ENCODE assay signal across 12 cellular contexts in genomic region chr9:137121927-137122803, GRCh38. TPM values are rescaled to one million over a fixed set of nuclear protein-coding genes. Genes with fewer than 3 reads are reported as not detected.
DNase-seq lines count a peak whose midpoint lies in the region; ATAC-seq and TF ChIP-seq lines count a peak whose summit lies in the region.
"Not testable (repeated sequence)": the region's sequence is repeated elsewhere in the genome, so short reads cannot be mapped to it uniquely, and the experiment has no call there.
"Had no signal": no experiment of that assay in that cellular context is flagged by ENCODE, and none has a peak within 500 bp of the region (broad histone marks: within the 10 kb centered on the region; RNA-seq: fewer than 3 reads in every experiment).

No MANE protein-coding gene starts in this region.

- TF ChIP-seq CTCF in HCT116 (IDR thresholded peaks at IDR 0.05 in 2 of 3, conservative IDR thresholded peaks at IDR 0.05 in 1 of 3; ENCODE audit: borderline replicate concordance in 1 of 3, insufficient read depth in 1 of 3, low read depth in 2 of 3, low read length in 2 of 3); OCI-LY1 (IDR thresholded peaks at IDR 0.05; ENCODE audit: low read length); hepatocyte (IDR thresholded peaks at IDR 0.05; ENCODE audit: poor library complexity); neural progenitor cell (IDR thresholded peaks at IDR 0.05): not testable (repeated sequence)

- not testable (repeated sequence) for BruUV-seq in HCT116 (replicated peaks; lab: Mats Ljungman, UMichigan)

- H3K79me2 ChIP-seq in HCT116 (ENCODE audit: insufficient read depth, low read length); OCI-LY1 (ENCODE audit: insufficient read depth, low read length); neural progenitor cell (ENCODE audit: low read depth): not testable (repeated sequence)
- peaks cover 37% of the 10 kb centered on the region for H3K79me2 ChIP-seq in hepatocyte

- not testable (repeated sequence) for H3F3A ChIP-seq in OCI-LY1 (ENCODE audit: insufficient read depth, low read length)
- peaks cover 11% of the 10 kb centered on the region for H3F3A ChIP-seq in neural progenitor cell (ENCODE audit: low read depth)

- H3K9me3 ChIP-seq in BLaER1 treated with 17β-estradiol and CSF1 and Interleukin-3, amounts not matched to agents 10 nM and 100 nM (replicated peaks in 1 of 11); HCT116 (ENCODE audit: control insufficient read depth in 1 of 2, insufficient read depth in 1 of 2, low read depth in 1 of 2, low read length in 2 of 2); OCI-LY1 (ENCODE audit: low read length); T-helper 17 cell (ENCODE audit: control insufficient read depth, low read length, poor library complexity, severe bottlenecking); hepatocyte (ENCODE audit: low read depth); neural progenitor cell (ENCODE audit: low read depth): not testable (repeated sequence)

- peak overlapping the region; percentile 55 to 92 (median 80) for H3K4me2 ChIP-seq in BLaER1 treated with 17β-estradiol and CSF1 and Interleukin-3, amounts not matched to agents 10 nM and 100 nM
- peak overlapping the region; percentile 48 for H3K4me2 ChIP-seq in HCT116 (ENCODE audit: low read length)
- H3K4me2 ChIP-seq in OCI-LY1 (ENCODE audit: low read length): peak overlapping the region; percentile 48
- peak overlapping the region; percentile 68 for H3K4me2 ChIP-seq in hepatocyte
- H3K4me2 ChIP-seq in neural progenitor cell: not testable (repeated sequence)

- H3K27me3 ChIP-seq in BLaER1 treated with 17β-estradiol and CSF1 and Interleukin-3, amounts not matched to agents 10 nM and 100 nM; HCT116 (ENCODE audit: insufficient read depth, low read length); OCI-LY1 (ENCODE audit: insufficient read depth, low read length); hepatocyte; neural progenitor cell: not testable (repeated sequence)

- POLR2A ChIA-PET in HCT116 (lab: Charles Lee): not testable (repeated sequence)

- not testable (repeated sequence) for TF ChIP-seq RAD21 in HCT116 (IDR thresholded peaks at IDR 0.05; ENCODE audit: low read depth)

- ATAC-seq in HCT116: peak; percentile 74
- ATAC-seq in T-helper 17 cell; activated T-helper 17 cell treated with anti-CD3 and anti-CD28 coated beads, Interleukin-2, amount 50 U/mL, for 72 hours (replicated peaks): not testable (repeated sequence)

- peaks cover 0 to 16% (median 0%) of the 10 kb centered on the region in 11 experiments; a peak in 4 of 22 replicates for H4K20me1 ChIP-seq in BLaER1 treated with 17β-estradiol and CSF1 and Interleukin-3, amounts not matched to agents 10 nM and 100 nM
- H4K20me1 ChIP-seq in HCT116 (ENCODE audit: insufficient read depth); OCI-LY1 (ENCODE audit: insufficient read depth, low read length); hepatocyte (ENCODE audit: insufficient read depth, poor library complexity, severe bottlenecking): not testable (repeated sequence)
- peaks cover 12% of the 10 kb centered on the region for H4K20me1 ChIP-seq in neural progenitor cell (ENCODE audit: low read depth)

- RAD21 ChIA-PET in HCT116 (lab: Charles Lee; ENCODE audit: low non-redundant PET in 1 of 2, low total read pairs in 2 of 2, uncharacterized antibody in 2 of 2, unreplicated experiment in 2 of 2): not testable (repeated sequence)

- H3K4me3 ChIP-seq in BLaER1 treated with 17β-estradiol and CSF1 and Interleukin-3, amounts not matched to agents 10 nM and 100 nM: peak overlapping the region in 7 of 10 experiments; percentile 4 to 46 (median 36); a peak in 10 of 20 replicates
- not testable (repeated sequence) for H3K4me3 ChIP-seq in HCT116 (replicated peaks in 1 of 2; ENCODE audit: low read depth in 1 of 2, low read length in 2 of 2); hepatocyte; neural progenitor cell
- peak overlapping the region; percentile 2 for H3K4me3 ChIP-seq in OCI-LY1 (ENCODE audit: low read depth, low read length, poor library complexity, severe bottlenecking)

- not testable (repeated sequence) for H3K36me3 ChIP-seq in BLaER1 treated with 17β-estradiol and CSF1 and Interleukin-3, amounts not matched to agents 10 nM and 100 nM; HCT116 (ENCODE audit: control insufficient read depth in 1 of 2, insufficient read depth in 2 of 2, low read length in 2 of 2); OCI-LY1 (ENCODE audit: insufficient read depth, low read length); hepatocyte (replicated peaks; ENCODE audit: insufficient read depth, low read depth); neural progenitor cell

- H3K9me3 Mint-ChIP-seq in activated T-helper 17 cell treated with anti-CD3 and anti-CD28 coated beads, Interleukin-2, amount 50 U/mL, for 72 hours; neural progenitor cell; stimulated activated naive CD8-positive, alpha-beta T cell treated with anti-CD3 and anti-CD28 coated beads, Interleukin-15, Interleukin-2, amounts not matched to agents 100 ng/mL and 50 ng/mL, for 24 hours: not testable (repeated sequence)

- CTCF ChIA-PET in HCT116 (lab: Charles Lee): interaction anchor here (1.0 to 1.3 kb wide), 2 partner anchors 105 to 114 kb away, joined by 3 to 7 read pairs; partner anchors contain the start of gene RNF224

- 77% methylated on average over 20 of the region's 25 CpGs for WGBS in hepatocyte (ENCODE audit: low lambda C conversion rate, missing lambda C conversion rate)

- peak overlapping the region; percentile 78 for H3K27ac Mint-ChIP-seq in T-helper 17 cell
- not testable (repeated sequence) for H3K27ac Mint-ChIP-seq in activated T-helper 17 cell treated with anti-CD3 and anti-CD28 coated beads, Interleukin-2, amount 50 U/mL, for 72 hours; neural progenitor cell; stimulated activated naive CD8-positive, alpha-beta T cell treated with anti-CD3 and anti-CD28 coated beads, Interleukin-15, Interleukin-2, amounts not matched to agents 100 ng/mL and 50 ng/mL, for 24 hours

- H3K36me3 Mint-ChIP-seq in T-helper 17 cell (ENCODE audit: low read depth); activated T-helper 17 cell treated with anti-CD3 and anti-CD28 coated beads, Interleukin-2, amount 50 U/mL, for 72 hours (ENCODE audit: low read depth); neural progenitor cell; stimulated activated naive CD8-positive, alpha-beta T cell treated with anti-CD3 and anti-CD28 coated beads, Interleukin-15, Interleukin-2, amounts not matched to agents 100 ng/mL and 50 ng/mL, for 24 hours (ENCODE audit: low read depth): not testable (repeated sequence)

- not testable (repeated sequence) for H3K4me3 Mint-ChIP-seq in T-helper 17 cell
- H3K4me3 Mint-ChIP-seq in activated T-helper 17 cell treated with anti-CD3 and anti-CD28 coated beads, Interleukin-2, amount 50 U/mL, for 72 hours: peak overlapping the region; percentile 4
- H3K4me3 Mint-ChIP-seq in neural progenitor cell: peak overlapping the region; percentile 55
- peak overlapping the region; percentile 7 for H3K4me3 Mint-ChIP-seq in stimulated activated naive CD8-positive, alpha-beta T cell treated with anti-CD3 and anti-CD28 coated beads, Interleukin-15, Interleukin-2, amounts not matched to agents 100 ng/mL and 50 ng/mL, for 24 hours

- intact Hi-C loops in HCT116 (cut with micrococcal nuclease): loop anchor here (1.0 kb wide), 1 partner anchor 105 kb away; the partner anchor contains the start of gene RNF224

- not testable (repeated sequence) for TF ChIP-seq POLR2A in HCT116 (IDR thresholded peaks at IDR 0.05; ENCODE audit: borderline replicate concordance, extremely low read depth, insufficient read depth, insufficient read length)

- DNase-seq in HCT116 (ENCODE audit: low read depth, low spot score); T-helper 17 cell; hepatocyte (ENCODE audit: low spot score); neural progenitor cell (ENCODE audit: low spot score): not testable (repeated sequence)

- H2AFZ ChIP-seq in HCT116 (ENCODE audit: low read depth, low read length, poor library complexity, severe bottlenecking); OCI-LY1 (ENCODE audit: low read length); hepatocyte; neural progenitor cell (replicated peaks): not testable (repeated sequence)

- peaks cover 18% of the 10 kb centered on the region for H3K4me1 Mint-ChIP-seq in T-helper 17 cell
- H3K4me1 Mint-ChIP-seq in activated T-helper 17 cell treated with anti-CD3 and anti-CD28 coated beads, Interleukin-2, amount 50 U/mL, for 72 hours: peaks cover 16% of the 10 kb centered on the region
- H3K4me1 Mint-ChIP-seq in neural progenitor cell: peaks cover 15% of the 10 kb centered on the region
- peaks cover 36% of the 10 kb centered on the region for H3K4me1 Mint-ChIP-seq in stimulated activated naive CD8-positive, alpha-beta T cell treated with anti-CD3 and anti-CD28 coated beads, Interleukin-15, Interleukin-2, amounts not matched to agents 100 ng/mL and 50 ng/mL, for 24 hours (ENCODE audit: low read depth)

- peak overlapping the region in 7 of 11 experiments; percentile 27 to 66 (median 41); a peak in 8 of 22 replicates for H3K9ac ChIP-seq in BLaER1 treated with 17β-estradiol and CSF1 and Interleukin-3, amounts not matched to agents 10 nM and 100 nM
- H3K9ac ChIP-seq in HCT116 (ENCODE audit: low read length); OCI-LY1 (ENCODE audit: low read length); neural progenitor cell: not testable (repeated sequence)

- peak overlapping the region in 7 of 11 experiments; percentile 10 to 74 (median 59); a peak in 12 of 22 replicates for H3K27ac ChIP-seq in BLaER1 treated with 17β-estradiol and CSF1 and Interleukin-3, amounts not matched to agents 10 nM and 100 nM
- H3K27ac ChIP-seq in HCT116 (ENCODE audit: low read depth, low read length) (peak overlapping the region; percentile 43; the same call in 1 of the 2 replicates), OCI-LY1 (ENCODE audit: low read depth, low read length, poor library complexity, severe bottlenecking) (peak overlapping the region; percentile 85)
- not testable (repeated sequence) for H3K27ac ChIP-seq in hepatocyte, neural progenitor cell

- peaks cover 32 to 92% (median 84%) of the 10 kb centered on the region in 10 experiments for H3K4me1 ChIP-seq in BLaER1 treated with 17β-estradiol and CSF1 and Interleukin-3, amounts not matched to agents 10 nM and 100 nM
- peaks cover 10 to 37% of the 10 kb centered on the region in 2 experiments for H3K4me1 ChIP-seq in HCT116 (ENCODE audit: control insufficient read depth in 1 of 2, insufficient read depth in 2 of 2, low read length in 2 of 2)
- H3K4me1 ChIP-seq in OCI-LY1 (ENCODE audit: insufficient read depth, low read length, severe bottlenecking): peaks cover 51% of the 10 kb centered on the region
- H3K4me1 ChIP-seq in hepatocyte (ENCODE audit: insufficient read depth): peaks cover 13% of the 10 kb centered on the region
- H3K4me1 ChIP-seq in neural progenitor cell: not testable (repeated sequence)

- not testable (repeated sequence) for H3K27me3 Mint-ChIP-seq in T-helper 17 cell; activated T-helper 17 cell treated with anti-CD3 and anti-CD28 coated beads, Interleukin-2, amount 50 U/mL, for 72 hours; neural progenitor cell (ENCODE audit: insufficient read depth, low read depth); stimulated activated naive CD8-positive, alpha-beta T cell treated with anti-CD3 and anti-CD28 coated beads, Interleukin-15, Interleukin-2, amounts not matched to agents 100 ng/mL and 50 ng/mL, for 24 hours

- not testable (repeated sequence) for H3K9me2 ChIP-seq in HCT116 (ENCODE audit: insufficient read depth); OCI-LY1 (ENCODE audit: low read depth, low read length); hepatocyte (replicated peaks; ENCODE audit: insufficient read depth)

RNA-seq across cellular contexts. Expression of gene DPP7, which starts 7.6 kb away (rescaled TPM):
- total RNA-seq in HCT116 (2021; ENCODE audit: unreplicated experiment) (291 TPM), T-helper 17 cell (100 to 1,000 TPM; 270 to 311 TPM), hepatocyte (206 and 207 TPM in 2 replicates), neural progenitor cell (ENCODE audit: low replicate concordance) (2.6 and 24.3 TPM in 2 replicates)
- 302 and 326 TPM in 2 replicates for polyA plus RNA-seq in HCT116 (2012)
- total RNA-seq in activated T-helper 17 cell treated with anti-CD3 and anti-CD28 coated beads, Interleukin-2, amount 50 U/mL, for 72 hours: 100 to 1,000 TPM; 219 to 255 TPM
- 544 and 678 TPM in 2 replicates for polyA plus RNA-seq in hepatocyte

RNA-seq across cellular contexts. Expression of gene GRIN1, which starts 16.8 kb away (rescaled TPM):
- 23.1 TPM for total RNA-seq in HCT116 (2021; ENCODE audit: unreplicated experiment)
- polyA plus RNA-seq in HCT116 (2012): 8.6 and 12.5 TPM in 2 replicates
- total RNA-seq in T-helper 17 cell: not detected
- 1 to 10 TPM in 1 of 2 donors, under 1 TPM in 1; 0.06 to 1.2 TPM for total RNA-seq in activated T-helper 17 cell treated with anti-CD3 and anti-CD28 coated beads, Interleukin-2, amount 50 U/mL, for 72 hours
- total RNA-seq in hepatocyte: not detected in 2 replicates
- polyA plus RNA-seq in hepatocyte: not detected in 2 replicates
- total RNA-seq in neural progenitor cell (ENCODE audit: low replicate concordance): 0.03 TPM in 1 of 2 replicates, not detected in the other
- total RNA-seq: HT1080, IMR-90 had no signal
- polyA plus RNA-seq: CD14-positive monocyte had no signal

RNA-seq across cellular contexts. Expression of gene MAN1B1, which starts 35.4 kb away (rescaled TPM):
- total RNA-seq in HCT116 (2021; ENCODE audit: unreplicated experiment): 50.9 TPM
- polyA plus RNA-seq in HCT116 (2012): 53.6 and 53.7 TPM in 2 replicates
- 10 to 100 TPM; 62.0 to 62.3 TPM for total RNA-seq in T-helper 17 cell
- 10 to 100 TPM; 38.2 to 67.6 TPM for total RNA-seq in activated T-helper 17 cell treated with anti-CD3 and anti-CD28 coated beads, Interleukin-2, amount 50 U/mL, for 72 hours
- total RNA-seq in hepatocyte: 54.6 and 60.8 TPM in 2 replicates
- 94.2 and 101 TPM in 2 replicates for polyA plus RNA-seq in hepatocyte
- total RNA-seq in neural progenitor cell (ENCODE audit: low replicate concordance): 24.6 and 43.5 TPM in 2 replicates

RNA-seq across cellular contexts. Expression of gene UAP1L1, which starts 44.8 kb away (rescaled TPM):
- total RNA-seq in HCT116 (2021; ENCODE audit: unreplicated experiment) (11.0 TPM), T-helper 17 cell (10 to 100 TPM in 1 of 2 donors, 1 to 10 TPM in 1; 9.3 to 10.2 TPM), hepatocyte (11.2 and 15.6 TPM in 2 replicates), neural progenitor cell (ENCODE audit: low replicate concordance) (0.12 and 0.51 TPM in 2 replicates)
- polyA plus RNA-seq in HCT116 (2012): 4.6 and 5.3 TPM in 2 replicates
- total RNA-seq in activated T-helper 17 cell treated with anti-CD3 and anti-CD28 coated beads, Interleukin-2, amount 50 U/mL, for 72 hours: 10 to 100 TPM; 27.9 to 33.0 TPM
- 39.1 and 40.1 TPM in 2 replicates for polyA plus RNA-seq in hepatocyte

RNA-seq across cellular contexts. Expression of gene LRRC26, which starts 47.7 kb away (rescaled TPM):
- 2.4 TPM for total RNA-seq in HCT116 (2021; ENCODE audit: unreplicated experiment)
- 2.1 and 2.9 TPM in 2 replicates for polyA plus RNA-seq in HCT116 (2012)
- not detected for total RNA-seq in T-helper 17 cell
- not detected for total RNA-seq in activated T-helper 17 cell treated with anti-CD3 and anti-CD28 coated beads, Interleukin-2, amount 50 U/mL, for 72 hours
- total RNA-seq in hepatocyte: 0.73 and 1.1 TPM in 2 replicates
- polyA plus RNA-seq in hepatocyte: 0.89 and 2.6 TPM in 2 replicates
- 0.59 TPM in 1 of 2 replicates, not detected in the other for total RNA-seq in neural progenitor cell (ENCODE audit: low replicate concordance)
- total RNA-seq: HT1080, IMR-90, LHCN-M2 had no signal
- polyA plus RNA-seq: CD14-positive monocyte, IMR-90 had no signal

Comparison
In these comparisons a context has a peak if more than half of its experiments do, and no peak if none do; other contexts are left out.
1. RNA of gene GRIN1, which starts 16.8 kb away (total RNA-seq): 23.1 TPM in HCT116 (single experiment); 0.06 to 1.2 TPM in activated T-helper 17 cell treated with anti-CD3 and anti-CD28 coated beads, Interleukin-2, amount 50 U/mL, for 72 hours, not detected in T-helper 17 cell, not detected in hepatocyte and 0.03 TPM in neural progenitor cell; every median in the first group is over 10 times any median in the second.